ENCODE assay signal across 21 cellular contexts in the genomic region with DNA sequence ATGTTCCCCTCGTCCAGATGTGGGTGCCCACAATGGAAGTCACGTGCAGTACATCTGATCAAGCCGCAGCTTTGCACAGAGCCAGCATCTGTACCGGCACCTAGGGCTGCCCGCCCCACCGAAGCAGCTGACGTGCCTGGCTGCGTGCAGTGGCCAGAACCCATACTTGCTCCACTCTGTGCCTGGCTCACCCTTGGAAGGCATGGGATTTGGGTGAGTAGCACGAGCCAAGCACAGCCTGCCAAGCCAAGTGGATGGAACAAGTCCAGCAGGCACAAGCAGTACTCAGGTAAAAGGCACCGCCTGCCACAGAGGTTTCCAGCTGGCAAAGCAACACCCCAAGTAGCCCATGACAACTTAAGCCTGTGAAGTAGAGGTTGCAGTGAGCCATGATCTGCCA.
A peak's percentile ranks its signal among the peaks of the same experiment; 100 is the strongest.
DNase-seq lines count a peak whose midpoint lies in the region; ATAC-seq, FAIRE-seq and TF ChIP-seq lines count a peak whose summit lies in the region.
"Had no signal": no experiment of that assay in that cellular context is flagged by ENCODE, and none has a peak within 500 bp of the region (broad histone marks: within the 10 kb centered on the region; RNA-seq: fewer than 3 reads in every experiment).

No MANE protein-coding gene starts in this region.

- no peak overlapping the region for H3K23ac ChIP-seq in neuronal stem cell (ENCODE audit: low read depth, low read length, poor library complexity)

- TF ChIP-seq EP300 in HepG2 (IDR thresholded peaks at IDR 0.05; ENCODE audit: low read depth in 2 of 2, low read length in 2 of 2) (no peak), HepG2 (CRISPR knock-in tag; IDR thresholded peaks at IDR 0.05; ENCODE audit: borderline replicate concordance) (no peak)

- H3K9ac ChIP-seq in HepG2 (ENCODE audit: insufficient read depth, low read depth, low read length) = no peak overlapping the region
- no peak overlapping the region for H3K9ac ChIP-seq in neuronal stem cell (ENCODE audit: low read depth, low read length, poor library complexity)

- H3K18ac ChIP-seq in neuronal stem cell (ENCODE audit: low read length) = no peak overlapping the region

- H4K91ac ChIP-seq in neuronal stem cell (ENCODE audit: low read depth, low read length, poor library complexity) = no peak overlapping the region

- H3K9me3 ChIP-seq in right lobe of liver (no peaks in the 10 kb centered on the region), HepG2 (ENCODE audit: low read length) (no peaks in the 10 kb centered on the region), left ventricle myocardium inferior (replicated peaks) (no peaks in the 10 kb centered on the region), neuronal stem cell (replicated peaks in 1 of 2; ENCODE audit: control insufficient read depth in 2 of 2, insufficient read depth in 1 of 2, low read depth in 1 of 2, low read length in 2 of 2) (no peaks in the 10 kb centered on the region), aorta (ENCODE audit: control insufficient read depth, low read length) (no peaks in the 10 kb centered on the region)
- H3K9me3 ChIP-seq: A549 had no signal

- no peak overlapping the region for H3K4ac ChIP-seq in neuronal stem cell (ENCODE audit: low read length)

- 50% methylated on average over 1 of the region's 10 CpGs for WGBS in right lobe of liver (ENCODE audit: insufficient coverage, low coverage, low lambda C conversion rate, missing lambda C conversion rate)
- WGBS in HepG2 (ENCODE audit: low lambda C conversion rate) = 100% methylated on average over 3 of the region's 10 CpGs
- no CpG with 5 or more reads among the region's 10 CpGs for WGBS in neuronal stem cell (ENCODE audit: extremely low coverage in 2 of 2, insufficient read length in 2 of 2, insufficient replicate concordance in 1 of 2), 2 donors
- WGBS in aorta, 2 donors = 24 to 31% methylated on average over 10 of the region's 10 CpGs

- TF ChIP-seq CTCF in right lobe of liver (IDR thresholded peaks at IDR 0.05) = no peak
- TF ChIP-seq CTCF in HepG2 (CRISPR knock-in tag; IDR thresholded peaks at IDR 0.05) = no peak
- TF ChIP-seq CTCF in left ventricle myocardium inferior (IDR thresholded peaks at IDR 0.05; ENCODE audit: borderline replicate concordance) = no peak

- POLR2A ChIA-PET in HepG2 (lab: Yijun Ruan, JAX) = no interaction called here

- H3K79me2 ChIP-seq in HepG2 (ENCODE audit: insufficient read depth, low read length) = no peaks in the 10 kb centered on the region

- TF ChIP-seq POLR2A in right lobe of liver (IDR thresholded peaks at IDR 0.05) (no peak), HepG2 (IDR thresholded peaks at IDR 0.05; ENCODE audit: insufficient read depth in 1 of 2, low read depth in 2 of 2, low read length in 2 of 2) (no peak)

- in situ Hi-C loops in HepG2 (cut with HindIII; ENCODE audit: extremely low pct_ligation_motif_present, low pct_unique_long_range_greater_than_20kb) = no loop called here

- H3K27me3 ChIP-seq in right lobe of liver = no peaks in the 10 kb centered on the region
- no peaks in the 10 kb centered on the region; a peak in 1 of 5 replicates for H3K27me3 ChIP-seq in HepG2 (ENCODE audit: control insufficient read depth in 1 of 2, insufficient read depth in 2 of 2, low read length in 2 of 2)
- H3K27me3 ChIP-seq in left ventricle myocardium inferior (ENCODE audit: low read depth) = no peaks in the 10 kb centered on the region
- no peaks in the 10 kb centered on the region for H3K27me3 ChIP-seq in neuronal stem cell (ENCODE audit: control insufficient read depth in 3 of 3, insufficient read depth in 3 of 3, low read depth in 1 of 3, low read length in 3 of 3)
- no peaks in the 10 kb centered on the region for H3K27me3 ChIP-seq in aorta (ENCODE audit: control insufficient read depth in 1 of 2, insufficient read depth in 2 of 2, low read length in 1 of 2)

- peak in 2 of 3 donors; percentile 59 to 82 for DNase-seq in right lobe of liver
- DNase-seq in HepG2 (ENCODE audit: low spot score) = no peak
- peak; percentile 77 for DNase-seq in left ventricle myocardium inferior
- DNase-seq in neuronal stem cell (ENCODE audit: low spot score) = no peak
- DNase-seq in aorta = peak in 1 of 2 donors; percentile 51
- no peak for DNase-seq in DMS79 (lab: John Stamatoyannopoulos, UW)
- DNase-seq: CD4-positive, alpha-beta T cell; DMS153; NCI-H1105; NCI-H1694; NCI-H510A treated with DMSO at 0.1 percent for 48 hours; NCI-H82; OCI-M1; SHP77 treated with DMSO at 0.1 percent for 48 hours had no signal

- no peak overlapping the region for H2AK5ac ChIP-seq in neuronal stem cell (ENCODE audit: low read depth, low read length)

- no peak for FAIRE-seq in HepG2 (lab: Jason Lieb, UNC)
- FAIRE-seq: A549, GM12878 had no signal

- H3K79me1 ChIP-seq in neuronal stem cell (ENCODE audit: low read depth, low read length) = no peaks in the 10 kb centered on the region

- H2BK5ac ChIP-seq in neuronal stem cell (ENCODE audit: low read length) = no peak overlapping the region

- no peak overlapping the region for H3K4me3 ChIP-seq in right lobe of liver
- H3K4me3 ChIP-seq in HepG2 (replicated peaks in 1 of 3; ENCODE audit: insufficient read depth in 1 of 3, low read depth in 2 of 3, low read length in 3 of 3) = no peak overlapping the region
- H3K4me3 ChIP-seq in left ventricle myocardium inferior = no peak overlapping the region
- H3K4me3 ChIP-seq in neuronal stem cell (ENCODE audit: low read length in 2 of 2) = no peak overlapping the region
- no peak overlapping the region for H3K4me3 ChIP-seq in aorta (ENCODE audit: low read length in 2 of 2)
- H3K4me3 ChIP-seq: A549, GM12878, GM23338 had no signal

- peak in 3 of 4 donors; percentile 77 to 85 (median 84) for ATAC-seq in right lobe of liver
- ATAC-seq in HepG2 = no peak
- ATAC-seq in aorta (ENCODE audit: low FRiP score) = peak; percentile 71
- ATAC-seq in GM19035 (IDR thresholded peaks at IDR 0.05; ENCODE audit: unreplicated experiment) = no peak
- no peak for ATAC-seq in HG03439 (IDR thresholded peaks at IDR 0.05; ENCODE audit: unreplicated experiment)
- ATAC-seq: A549, GM12878, GM23338, HCT116, SK-N-SH treated with all-trans-retinoic acid at 6 μM for 48 hours had no signal

- H3K4me2 ChIP-seq in HepG2 (ENCODE audit: low read depth, low read length) (no peak overlapping the region), neuronal stem cell (ENCODE audit: insufficient read depth, low read length, poor library complexity, severe bottlenecking) (no peak overlapping the region)
- H3K4me2 ChIP-seq: A549, GM23338 had no signal

- H4K8ac ChIP-seq in neuronal stem cell (ENCODE audit: low read depth, low read length) = peak overlapping the region; percentile 26

- H2BK15ac ChIP-seq in neuronal stem cell (ENCODE audit: low read length) = no peak overlapping the region

- intact Hi-C loops in right lobe of liver (cut with DNase I) = no loop called here
- intact Hi-C loops in HepG2 (cut with micrococcal nuclease; ENCODE audit: unreplicated experiment) = no loop called here
- intact Hi-C loops in left ventricle myocardium inferior (cut with micrococcal nuclease) = no loop called here
- intact Hi-C loops in aorta (cut with DNase I) = no loop called here

- H2AFZ ChIP-seq in HepG2 (ENCODE audit: low read length) (no peak overlapping the region), neuronal stem cell (ENCODE audit: low read length) (no peak overlapping the region)
- H2AFZ ChIP-seq: GM23338 had no signal

- H3K36me3 ChIP-seq in right lobe of liver = no peaks in the 10 kb centered on the region
- no peaks in the 10 kb centered on the region for H3K36me3 ChIP-seq in HepG2 (replicated peaks in 1 of 2; ENCODE audit: control insufficient read depth in 1 of 2, insufficient read depth in 2 of 2, low read length in 2 of 2)
- no peaks in the 10 kb centered on the region for H3K36me3 ChIP-seq in left ventricle myocardium inferior
- H3K36me3 ChIP-seq in neuronal stem cell (replicated peaks in 1 of 2; ENCODE audit: control insufficient read depth in 2 of 2, insufficient read depth in 2 of 2, low read length in 2 of 2) = no peaks in the 10 kb centered on the region
- no peaks in the 10 kb centered on the region for H3K36me3 ChIP-seq in aorta (ENCODE audit: control insufficient read depth in 1 of 2, insufficient read depth in 2 of 2, low read length in 1 of 2)

- H3K14ac ChIP-seq in neuronal stem cell (ENCODE audit: low read length) = peak overlapping the region; percentile 12

- no peak overlapping the region for H2BK120ac ChIP-seq in neuronal stem cell (ENCODE audit: low read depth, low read length)

- no peak overlapping the region for H2BK12ac ChIP-seq in neuronal stem cell (ENCODE audit: low read length)

- BruUV-seq in HepG2 (replicated peaks; lab: Mats Ljungman, UMichigan) = no TSS peak

- CTCF ChIA-PET in HepG2 (lab: Yijun Ruan, JAX; ENCODE audit: low intra/inter-chr PET ratio, low total read pairs) = no interaction called here

- TF ChIP-seq RAD21 in HepG2 (CRISPR knock-in tag; IDR thresholded peaks at IDR 0.05) = no peak

- H3K4me1 ChIP-seq in right lobe of liver (no peaks in the 10 kb centered on the region), HepG2 (ENCODE audit: insufficient read depth, low read length) (no peaks in the 10 kb centered on the region), left ventricle myocardium inferior (peaks cover 7% of the 10 kb centered on the region), neuronal stem cell (ENCODE audit: control insufficient read depth in 2 of 2, insufficient read depth in 1 of 2, low read depth in 1 of 2, low read length in 2 of 2) (peaks cover 0 to 6% of the 10 kb centered on the region in 2 donors), aorta (ENCODE audit: control insufficient read depth in 1 of 2, insufficient read depth in 2 of 2, low read length in 2 of 2) (no peaks in the 10 kb centered on the region)

- H3K27ac ChIP-seq in right lobe of liver (no peak overlapping the region), HepG2 (ENCODE audit: extremely low read length, insufficient read depth, low read length) (no peak overlapping the region), left ventricle myocardium inferior (replicated peaks) (peak overlapping the region; percentile 55), neuronal stem cell (replicated peaks; ENCODE audit: low read length) (no peak overlapping the region), aorta (ENCODE audit: low read depth in 1 of 2, low read length in 2 of 2) (no peak overlapping the region)

- no peaks in the 10 kb centered on the region for H4K20me1 ChIP-seq in HepG2 (ENCODE audit: insufficient read depth, low read length)

TF ChIP-seq in HepG2, 621 proteins besides CTCF, POLR2A, EP300 and RAD21 (continues in another document):
- TF ChIP-seq FOXJ3 (CRISPR knock-in tag; IDR thresholded peaks at IDR 0.05; ENCODE audit: borderline replicate concordance) (no peak), SETDB1 (CRISPR knock-in tag; IDR thresholded peaks at IDR 0.05; ENCODE audit: borderline replicate concordance) (no peak)

Comparison
In these comparisons a context has a peak if more than half of its experiments do, and no peak if none do; other contexts are left out.
1. ATAC-seq: peak in right lobe of liver (3 of 4) and aorta (single experiment); none in HepG2 (single experiment), GM19035 (single experiment) and HG03439 (single experiment).
2. DNase-seq: peak in right lobe of liver (2 of 3) and left ventricle myocardium inferior (single experiment); none in HepG2 (single experiment), neuronal stem cell (single experiment) and DMS79 (single experiment).